In genomic region chr2:100397976-100398375, GRCh38 we compare ENCODE assay signal across 2 cellular contexts.
TF ChIP-seq lines count a peak whose summit lies in the region.

No MANE protein-coding gene starts in this region.

TF ChIP-seq in SK-N-SH, 30 proteins besides CTCF, POLR2A, EP300 and RAD21 (continued from another document):
- TF ChIP-seq IRF3 (IDR thresholded peaks at IDR 0.05; ENCODE audit: low read depth, low read length): no peak
- TF ChIP-seq FOSL2 (IDR thresholded peaks at IDR 0.05; ENCODE audit: borderline replicate concordance, low read depth): no peak
- no peak for TF ChIP-seq TAF1 (IDR thresholded peaks at IDR 0.05; ENCODE audit: borderline replicate concordance, low read depth, low read length)
- no peak for TF ChIP-seq FOXJ3 (CRISPR knock-in tag; IDR thresholded peaks at IDR 0.05)
- no peak for TF ChIP-seq MEF2A (IDR thresholded peaks at IDR 0.05; ENCODE audit: borderline replicate concordance, low read depth)
- no peak for TF ChIP-seq YY1 (IDR thresholded peaks at IDR 0.05; ENCODE audit: low read depth)
- no peak for TF ChIP-seq TCF12 (IDR thresholded peaks at IDR 0.05)
- TF ChIP-seq NRF1 (IDR thresholded peaks at IDR 0.05; ENCODE audit: low read depth, low read length): no peak
- no peak for TF ChIP-seq FOXM1 (IDR thresholded peaks at IDR 0.05; ENCODE audit: low read depth)
- no peak for TF ChIP-seq USF2 (IDR thresholded peaks at IDR 0.05; ENCODE audit: borderline replicate concordance, low read depth, low read length)
- no peak for TF ChIP-seq ZBTB33 (IDR thresholded peaks at IDR 0.05; ENCODE audit: borderline replicate concordance, low read depth)
- TF ChIP-seq ELF1 (IDR thresholded peaks at IDR 0.05): no peak

TF ChIP-seq in SK-N-SH treated with all-trans-retinoic acid at 6 μM for 48 hours, 23 proteins besides CTCF, POLR2A, EP300 and RAD21 (continued from another document):
- TF ChIP-seq CREB5 (CRISPR knock-in tag; IDR thresholded peaks at IDR 0.05; ENCODE audit: low read depth) (no peak), TCF4 (CRISPR knock-in tag; IDR thresholded peaks at IDR 0.05; ENCODE audit: borderline replicate concordance) (no peak), OSR1 (CRISPR knock-in tag; IDR thresholded peaks at IDR 0.05) (no peak), PPARA (CRISPR knock-in tag; IDR thresholded peaks at IDR 0.05; ENCODE audit: borderline replicate concordance) (no peak), ARNTL (CRISPR knock-in tag; IDR thresholded peaks at IDR 0.05; ENCODE audit: borderline replicate concordance, low read depth) (no peak), ZNF70 (CRISPR knock-in tag; IDR thresholded peaks at IDR 0.05) (no peak), GLIS3 (CRISPR knock-in tag; IDR thresholded peaks at IDR 0.05) (no peak), PATZ1 (CRISPR knock-in tag; IDR thresholded peaks at IDR 0.05; ENCODE audit: borderline replicate concordance) (no peak), ZFP30 (CRISPR knock-in tag; IDR thresholded peaks at IDR 0.05) (no peak), TSHZ2 (CRISPR knock-in tag; IDR thresholded peaks at IDR 0.05) (no peak), BACH2 (CRISPR knock-in tag; IDR thresholded peaks at IDR 0.05; ENCODE audit: borderline replicate concordance) (no peak), ZFP3 (CRISPR knock-in tag; IDR thresholded peaks at IDR 0.05) (no peak), ZC3H10 (CRISPR knock-in tag; IDR thresholded peaks at IDR 0.05) (no peak), ZNF8 (CRISPR knock-in tag; IDR thresholded peaks at IDR 0.05) (no peak), ZNF565 (CRISPR knock-in tag; conservative IDR thresholded peaks at IDR 0.05; ENCODE audit: low read depth) (no peak), TOX (CRISPR knock-in tag; IDR thresholded peaks at IDR 0.05; ENCODE audit: borderline replicate concordance) (no peak), CSDC2 (CRISPR knock-in tag; IDR thresholded peaks at IDR 0.05) (no peak), SNAI2 (CRISPR knock-in tag; IDR thresholded peaks at IDR 0.05) (no peak), RARB (CRISPR knock-in tag; IDR thresholded peaks at IDR 0.05) (no peak)
